ENCODE assay signal across 38 cellular contexts in genomic region chr7:45118292-45118691, GRCh38. TPM values are rescaled to one million over a fixed set of nuclear protein-coding genes. Genes with fewer than 3 reads are reported as not detected.
"Had no signal": no experiment of that assay in that cellular context is flagged by ENCODE, and none has a peak within 500 bp of the region (broad histone marks: within the 10 kb centered on the region; RNA-seq: fewer than 3 reads in every experiment).

No MANE protein-coding gene starts in this region.

- DNase-seq: activated B cell treated with CpG ODN at 0.5 μM for 24 hours; activated CD4-positive, alpha-beta memory T cell treated with anti-CD3 and anti-CD28 coated beads for 36 hours; activated CD4-positive, alpha-beta T cell treated with anti-CD3 and anti-CD28 coated beads for 4 hours; activated CD4-positive, alpha-beta T cell treated with anti-CD3 and anti-CD28 coated beads, Interleukin-2, amount 50 U/mL, for 1 hour; activated CD4-positive, CD25-positive, alpha-beta regulatory T cell treated with anti-CD3 and anti-CD28 coated beads, Interleukin-2, amount 50 U/mL, for 72 hours; activated CD8-positive, alpha-beta memory T cell treated with anti-CD3 and anti-CD28 coated beads, Interleukin-2, amount 50 U/mL, for 4 hours; activated naive CD4-positive, alpha-beta T cell; activated T-cell treated with anti-CD3 and anti-CD28 coated beads for 4 hours; activated T-cell treated with anti-CD3 and anti-CD28 coated beads, Interleukin-2, amount 50 U/mL, for 4 hours; adrenal gland; body of pancreas; caudate nucleus; cerebellar nuclear complex; NCI-H1105; NCI-H1417 treated with DMSO at 0.1 percent for 48 hours; NCI-H1694; NCI-H1930; NCI-H2081 treated with DMSO at 0.1 percent for 48 hours; NCI-H226; NCI-H526; NCI-H748 treated with DMSO at 0.1 percent for 48 hours; NK-92 treated with Interleukin-12 subunit alpha and Interleukin-12 subunit beta, amount 100 ng/mL, for 24 hours; PC-3; Peyer's patch; RPMI8226; SIG-M5; T-helper 1 cell; T-helper 2 cell; T-helper 9 cell had no signal

- H3K4me1 ChIP-seq: adrenal gland, body of pancreas, breast epithelium, Peyer's patch had no signal

- H3K27me3 ChIP-seq: adrenal gland, body of pancreas, breast epithelium, Peyer's patch had no signal

- H3K27ac ChIP-seq: adrenal gland, body of pancreas, breast epithelium, Peyer's patch, VCaP had no signal

- H3K36me3 ChIP-seq: adrenal gland, breast epithelium, Peyer's patch had no signal

- H3K4me3 ChIP-seq: adrenal gland, body of pancreas, breast epithelium, K562, Peyer's patch had no signal

- ATAC-seq: activated T-cell treated with anti-CD3 and anti-CD28 coated beads, Interleukin-2, amount 50 U/mL, for 4 hours; body of pancreas; PC-3; SK-N-SH treated with all-trans-retinoic acid at 6 μM for 48 hours had no signal

- H3K9me3 ChIP-seq: adrenal gland, body of pancreas, breast epithelium, Peyer's patch had no signal

RNA-seq across cellular contexts. Expression of gene NACAD, which starts 29.5 kb away (rescaled TPM):
- total RNA-seq: MCF 10A, NCI-H460 had no signal

RNA-seq across cellular contexts. Expression of gene RAMP3, which starts 39.3 kb away (rescaled TPM):
- total RNA-seq: activated B cell treated with CpG ODN at 0.5 μM for 24 hours; activated CD4-positive, alpha-beta memory T cell treated with anti-CD3 and anti-CD28 coated beads for 36 hours; activated T-cell treated with anti-CD3 and anti-CD28 coated beads, Interleukin-2, amount 50 U/mL, for 4 hours; activated T-helper 1 cell treated with anti-CD3 and anti-CD28 coated beads, Interleukin-12 subunit alpha, Interleukin-12 subunit beta, Interleukin-2, Interleukin-4 antibody, amounts not matched to agents 30 ng/mL and 10 ng/mL and 1 ng/mL, durations not matched to agents 14 hours and 24 hours and 36 hours; astrocyte; K562; MCF 10A; NCI-H460; PC-3; SK-MEL-5 had no signal
